Comparison of ENCODE assay signal across 8 cellular contexts in genomic region chr1:209569445-209570207, GRCh38. TPM values are rescaled to one million over a fixed set of nuclear protein-coding genes. Genes with fewer than 3 reads are reported as not detected.
DNase-seq lines count a peak whose midpoint lies in the region; ATAC-seq and TF ChIP-seq lines count a peak whose summit lies in the region.

No MANE protein-coding gene starts in this region.

- WGBS in testis, 2 donors: 11 to 12% methylated on average over 9 of the region's 9 CpGs

- H3K27me3 ChIP-seq in testis: no peaks in the 10 kb centered on the region

- H3K4me3 ChIP-seq in fibroblast of the aortic adventitia (ENCODE audit: low read depth, low read length) (no peak overlapping the region), testis (no peak overlapping the region)

- H3K9me3 ChIP-seq in testis: no peaks in the 10 kb centered on the region

- no peak for ATAC-seq in omental fat pad (ENCODE audit: low FRiP score)

- TF ChIP-seq POLR2A in testis (IDR thresholded peaks at IDR 0.05): no peak

- in situ Hi-C loops in KBM-7 (cut with MboI; ENCODE audit: low pct_unique_long_range_greater_than_20kb, low sequenced_read_pairs): no loop called here

- H3K4me1 ChIP-seq in testis: no peaks in the 10 kb centered on the region

- no peak overlapping the region for H3K27ac ChIP-seq in testis

- H3K36me3 ChIP-seq in testis (ENCODE audit: low read depth, missing control alignments): no peaks in the 10 kb centered on the region

- peak; percentile 31 for DNase-seq in GDM1 (lab: John Stamatoyannopoulos, UW)
- DNase-seq in KBM-7: peak; percentile 65
- DNase-seq in RPMI7951 (ENCODE audit: low read depth): peak; percentile 70
- peak; percentile 51 for DNase-seq in activated T-helper 1 cell treated with Interleukin-2 at 50 U/mL for 16 hours (ENCODE audit: low read depth)
- peak; percentile 86 for DNase-seq in fibroblast of the aortic adventitia (ENCODE audit: low read depth)
- peak; percentile 84 for DNase-seq in omental fat pad (ENCODE audit: low spot score)
- peak; percentile 94 for DNase-seq in testis
- DNase-seq in OCI-M2 (lab: John Stamatoyannopoulos, UW; ENCODE audit: unreplicated experiment): no peak

- TF ChIP-seq CTCF in fibroblast of the aortic adventitia (IDR thresholded peaks at IDR 0.05; ENCODE audit: insufficient read depth, low read length) (peak; percentile 97), omental fat pad (IDR thresholded peaks at IDR 0.05) (no peak), testis (IDR thresholded peaks at IDR 0.05) (peak; percentile 38 to 83 (median 81))

- intact Hi-C loops in testis (cut with DNase I; ENCODE audit: low total_unique reads): no loop called here

RNA-seq across cellular contexts. Expression of gene CAMK1G, which starts 13.9 kb away (rescaled TPM):
- 4.5 and 7.3 TPM in 2 replicates for total RNA-seq in RPMI7951 (2014; rRNA removed; shearing (Covaris generic))
- total RNA-seq in fibroblast of the aortic adventitia (ENCODE audit: low replicate concordance) (0.90 and 1.1 TPM in 2 replicates), omental fat pad (not detected), testis (1 to 10 TPM; 1.1 to 1.4 TPM)
- 2.0 TPM for polyA plus RNA-seq in testis (ENCODE audit: insufficient read depth, low read depth, low replicate concordance)

Comparison
In these comparisons a context has a peak if more than half of its experiments do, and no peak if none do; other contexts are left out.
1. CTCF ChIP-seq: peak in fibroblast of the aortic adventitia (single experiment) and testis (3 of 3); none in omental fat pad (0 of 3).